ENCODE assay signal across 15 cellular contexts in the genomic region with DNA sequence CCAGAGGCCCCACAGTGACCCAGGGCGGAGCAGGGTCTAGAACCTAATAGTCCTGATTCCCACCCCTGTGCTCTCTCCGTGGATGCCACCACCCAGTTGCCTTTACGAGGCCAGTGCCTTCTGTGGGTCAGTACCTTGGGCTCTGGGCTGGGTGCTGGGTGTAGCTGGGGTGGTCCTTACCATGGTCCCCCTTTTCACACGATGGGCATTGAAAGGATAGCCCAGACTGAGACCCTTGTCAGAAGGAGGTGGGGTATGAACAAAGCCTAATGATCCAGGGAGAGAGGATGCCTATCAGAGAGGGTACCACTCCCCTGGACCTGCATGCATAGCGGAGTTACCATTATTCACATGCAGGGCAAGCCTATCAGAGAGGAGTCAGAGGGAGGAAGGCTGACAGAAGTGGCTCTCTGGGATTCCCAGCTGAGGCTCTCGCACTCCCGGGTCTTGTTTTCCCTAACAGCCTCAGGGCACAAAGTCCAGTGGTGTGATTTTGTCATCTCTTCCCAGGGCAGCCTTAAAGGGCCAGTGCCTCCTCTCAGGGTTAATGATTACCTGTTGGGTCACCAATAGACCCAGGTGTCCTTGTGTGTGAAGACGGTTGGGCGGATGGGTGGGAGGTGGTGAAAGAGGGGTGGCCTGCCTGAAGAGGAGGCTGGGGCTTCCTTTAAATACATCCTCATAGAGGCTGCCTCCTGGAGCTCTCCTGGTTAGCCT. TPM values are rescaled to one million over a fixed set of nuclear protein-coding genes. Genes with fewer than 3 reads are reported as not detected.
DNase-seq lines count a peak whose midpoint lies in the region; ATAC-seq and TF ChIP-seq lines count a peak whose summit lies in the region.
"Had no signal": no experiment of that assay in that cellular context is flagged by ENCODE, and none has a peak within 500 bp of the region (broad histone marks: within the 10 kb centered on the region; RNA-seq: fewer than 3 reads in every experiment).

No MANE protein-coding gene starts in this region.

- H3K23ac ChIP-seq in IMR-90 (ENCODE audit: low read depth, low read length) = no peak overlapping the region

- H3K4me1 ChIP-seq in IMR-90 (ENCODE audit: control insufficient read depth, insufficient read depth, low read length) (peaks cover 26% of the 10 kb centered on the region), breast epithelium (peaks cover 0 to 5% of the 10 kb centered on the region in 2 donors), mucosa of descending colon (ENCODE audit: low read depth) (peaks cover 42% of the 10 kb centered on the region)

- H3K9ac ChIP-seq in IMR-90 (ENCODE audit: low read depth, low read length) = no peak overlapping the region

- no peak overlapping the region for H3K4ac ChIP-seq in IMR-90 (ENCODE audit: low read depth, low read length)

- H2AK9ac ChIP-seq in IMR-90 (replicated peaks; ENCODE audit: low read depth, low read length, poor library complexity) = no peak overlapping the region

- dilution Hi-C loops in IMR-90 (cut with HindIII; ENCODE audit: low sequenced_read_pairs, unreplicated experiment) = no loop called here

- in situ Hi-C loops in ACHN (cut with HindIII; ENCODE audit: low pct_ligation_motif_present, low pct_unique_long_range_greater_than_20kb, low sequenced_read_pairs) = no loop called here
- in situ Hi-C loops in IMR-90 (cut with MboI; ENCODE audit: low sequenced_read_pairs) = no loop called here
- in situ Hi-C loops in brain microvascular endothelial cell (cut with HindIII; ENCODE audit: low pct_ligation_motif_present, low sequenced_read_pairs) = no loop called here

- no peak overlapping the region for H3K14ac ChIP-seq in IMR-90 (replicated peaks; ENCODE audit: low read depth, low read length)

- H3K4me2 ChIP-seq in IMR-90 (ENCODE audit: low read depth, low read length) = no peak overlapping the region

- H3K27ac ChIP-seq in IMR-90 (ENCODE audit: insufficient read depth, low read length) (no peak overlapping the region), breast epithelium (peak overlapping the region; percentile 36 to 64), brain microvascular endothelial cell (no peak overlapping the region)
- H3K27ac ChIP-seq: skin epidermis had no signal

- H4K20me1 ChIP-seq in IMR-90 (ENCODE audit: insufficient read depth, low read length) = no peaks in the 10 kb centered on the region

- WGBS in IMR-90 (ENCODE audit: extremely low coverage in 2 of 2, insufficient read length in 1 of 2), 2 experiments = no CpG with 5 or more reads among the region's 9 CpGs

- H2BK5ac ChIP-seq in IMR-90 (ENCODE audit: low read depth, low read length, poor library complexity, severe bottlenecking) = no peak overlapping the region

- H3K27me3 ChIP-seq in IMR-90 (ENCODE audit: control insufficient read depth, insufficient read depth, low read length) (0 out of 2 replicates have a peak, but pooled peaks cover 2% of the 10 kb centered on the region), breast epithelium (no peaks in the 10 kb centered on the region), brain microvascular endothelial cell (replicated peaks) (no peaks in the 10 kb centered on the region)
- H3K27me3 ChIP-seq: tibial nerve had no signal

- intact Hi-C loops in IMR-90 (cut with micrococcal nuclease) (no loop called here), breast epithelium (cut with DNase I; ENCODE audit: low total_unique reads) (no loop called here), mucosa of descending colon (cut with DNase I, micrococcal nuclease) (no loop called here)

- H2BK15ac ChIP-seq in IMR-90 (ENCODE audit: low read depth, low read length) = no peak overlapping the region

- no peaks in the 10 kb centered on the region for H3K79me1 ChIP-seq in IMR-90 (ENCODE audit: low read depth in 1 of 2, low read length in 2 of 2)

- no peak for TF ChIP-seq CTCF in IMR-90 (conservative IDR thresholded peaks at IDR 0.05; ENCODE audit: low read depth, low read length)
- TF ChIP-seq CTCF in breast epithelium (IDR thresholded peaks at IDR 0.05) = no peak
- TF ChIP-seq CTCF in mucosa of descending colon (IDR thresholded peaks at IDR 0.05) = no peak
- TF ChIP-seq CTCF in brain microvascular endothelial cell (IDR thresholded peaks at IDR 0.05; ENCODE audit: low read depth, low read length, missing control alignments) = no peak

- 0 out of 2 replicates have a peak overlapping the region, but pooled peaks have one; percentile 56 for H2AK5ac ChIP-seq in IMR-90 (ENCODE audit: low read depth, low read length)

- no TSS peak for BruUV-seq in IMR-90 (replicated peaks; lab: Mats Ljungman, UMichigan)

- H2BK120ac ChIP-seq in IMR-90 (ENCODE audit: low read depth, low read length) = no peak overlapping the region

- no peak overlapping the region for H4K8ac ChIP-seq in IMR-90 (ENCODE audit: low read depth in 2 of 2, low read length in 2 of 2)

- H3K18ac ChIP-seq in IMR-90 (ENCODE audit: low read depth, low read length) = no peak overlapping the region

- H3K36me3 ChIP-seq in IMR-90 (ENCODE audit: control insufficient read depth, insufficient read depth, low read length) (no peaks in the 10 kb centered on the region), breast epithelium (no peaks in the 10 kb centered on the region), mucosa of descending colon (ENCODE audit: low read depth) (no peaks in the 10 kb centered on the region), brain microvascular endothelial cell (replicated peaks) (no peaks in the 10 kb centered on the region)
- H3K36me3 ChIP-seq: tibial nerve had no signal

- CTCF ChIA-PET in IMR-90 (lab: Yijun Ruan, JAX) = interaction anchor here (1.1 kb wide), 1 partner anchor 12 kb away, joined by 3 read pairs; no protein-coding TSS in a partner anchor

- no peak overlapping the region for H3K56ac ChIP-seq in IMR-90 (ENCODE audit: extremely low read depth, insufficient read depth, low read length)

- ATAC-seq in IMR-90 (ENCODE audit: low read depth) (no peak), mucosa of descending colon (peak; percentile 81), GM21381 (IDR thresholded peaks at IDR 0.05; ENCODE audit: unreplicated experiment) (no peak)
- ATAC-seq: effector memory CD8-positive, alpha-beta T cell; T-cell had no signal

- no peaks in the 10 kb centered on the region for H3K9me3 ChIP-seq in IMR-90 (ENCODE audit: control insufficient read depth, insufficient read depth, low read length)
- H3K9me3 ChIP-seq in breast epithelium = no peaks in the 10 kb centered on the region
- H3K9me3 ChIP-seq in mucosa of descending colon = no peaks in the 10 kb centered on the region
- H3K9me3 ChIP-seq: tibial nerve had no signal

- H2BK20ac ChIP-seq in IMR-90 (ENCODE audit: low read depth, low read length) = no peak overlapping the region

- no peak overlapping the region for H2AFZ ChIP-seq in IMR-90 (replicated peaks; ENCODE audit: low read length, poor library complexity)

- H3K9me1 ChIP-seq in IMR-90 (ENCODE audit: insufficient read depth, low read length) = 0 out of 2 replicates have a peak, but pooled peaks cover 2% of the 10 kb centered on the region

- H4K91ac ChIP-seq in IMR-90 (ENCODE audit: insufficient read depth, low read depth, low read length) = no peak overlapping the region

- DNase-seq in ACHN = peak; percentile 21
- DNase-seq in IMR-90 = no peak
- DNase-seq in breast epithelium (ENCODE audit: low spot score in 2 of 2) = no peak
- DNase-seq in mucosa of descending colon = peak; percentile 70 to 90 (median 72)
- no peak for DNase-seq in Ammon's horn (ENCODE audit: low spot score)
- no peak for DNase-seq in midbrain (lab: John Stamatoyannopoulos, UW)
- DNase-seq in brain microvascular endothelial cell = no peak
- DNase-seq: DND-41; effector memory CD8-positive, alpha-beta T cell; left cardiac atrium; NCI-H1436 treated with DMSO at 0.1 percent for 48 hours; T-cell had no signal

- no peak overlapping the region for H4K5ac ChIP-seq in IMR-90 (ENCODE audit: low read depth, low read length)

- POLR2A ChIA-PET in IMR-90 (lab: Charles Lee; ENCODE audit: unreplicated experiment) = no interaction called here

- H3K4me3 ChIP-seq in IMR-90 (ENCODE audit: insufficient read depth, low read depth, low read length) (no peak overlapping the region), breast epithelium (no peak overlapping the region), mucosa of descending colon (no peak overlapping the region), brain microvascular endothelial cell (ENCODE audit: low read depth, low read length) (no peak overlapping the region)
- H3K4me3 ChIP-seq: skin epidermis, tibial nerve had no signal

- TF ChIP-seq RAD21 in IMR-90 (IDR thresholded peaks at IDR 0.05; ENCODE audit: low read length) = no peak

- TF ChIP-seq POLR2A in IMR-90 (IDR thresholded peaks at IDR 0.05; ENCODE audit: low read depth, low read length) = no peak
- TF ChIP-seq POLR2A in breast epithelium (IDR thresholded peaks at IDR 0.05) = no peak

TF ChIP-seq in IMR-90, 13 proteins besides CTCF, POLR2A, EP300 and RAD21:
- TF ChIP-seq MXI1 (IDR thresholded peaks at IDR 0.05; ENCODE audit: borderline replicate concordance, low read depth, low read length) (no peak), RFX5 (IDR thresholded peaks at IDR 0.05; ENCODE audit: low read depth, low read length) (no peak), BHLHE40 (IDR thresholded peaks at IDR 0.05; ENCODE audit: low read depth, low read length) (no peak), RCOR1 (IDR thresholded peaks at IDR 0.05; ENCODE audit: insufficient replicate concordance, low read length) (no peak), SMC3 (IDR thresholded peaks at IDR 0.05; ENCODE audit: low read depth, low read length) (no peak), FOS (IDR thresholded peaks at IDR 0.05; ENCODE audit: low read depth, low read length) (no peak), MAFK (IDR thresholded peaks at IDR 0.05; ENCODE audit: low read depth, low read length) (no peak)
- TF ChIP-seq, protein P1, sequence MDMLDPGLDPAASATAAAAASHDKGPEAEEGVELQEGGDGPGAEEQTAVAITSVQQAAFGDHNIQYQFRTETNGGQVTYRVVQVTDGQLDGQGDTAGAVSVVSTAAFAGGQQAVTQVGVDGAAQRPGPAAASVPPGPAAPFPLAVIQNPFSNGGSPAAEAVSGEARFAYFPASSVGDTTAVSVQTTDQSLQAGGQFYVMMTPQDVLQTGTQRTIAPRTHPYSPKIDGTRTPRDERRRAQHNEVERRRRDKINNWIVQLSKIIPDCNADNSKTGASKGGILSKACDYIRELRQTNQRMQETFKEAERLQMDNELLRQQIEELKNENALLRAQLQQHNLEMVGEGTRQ (IDR thresholded peaks at IDR 0.05; ENCODE audit: low read depth, low read length) = no peak

RNA-seq across cellular contexts. Expression of a gene that starts 36.2 kb away (rescaled TPM):
- total RNA-seq in IMR-90 (2012; rRNA removed) (156 and 190 TPM in 2 replicates), breast epithelium (100 to 1,000 TPM; 123 to 230 (median 132) TPM), mucosa of descending colon (100 to 1,000 TPM in 1 of 3 donors, 10 to 100 TPM in 2; 89.4 to 165 (median 94.7) TPM)
- polyA plus RNA-seq in IMR-90 (2012; rRNA removed) = 211 and 234 TPM in 2 replicates
- polyA plus RNA-seq in IMR-90 (2012; cell fraction: cytosol; rRNA removed) = 69.3 and 213 TPM in 2 replicates
- 853 and 1,420 TPM in 2 replicates for polyA plus RNA-seq in IMR-90 (2012; cell fraction: nucleus; rRNA removed; ENCODE audit: low replicate concordance)

Comparison
In these comparisons a context has a peak if more than half of its experiments do, and no peak if none do; other contexts are left out.
1. DNase-seq: peak in ACHN (single experiment) and mucosa of descending colon (3 of 3); none in IMR-90 (single experiment), breast epithelium (0 of 2), Ammon's horn (single experiment), midbrain (single experiment) and brain microvascular endothelial cell (single experiment).
2. H3K27ac ChIP-seq: peak in breast epithelium (2 of 2); none in IMR-90 (single experiment) and brain microvascular endothelial cell (single experiment).